ENCODE assay signal across 13 cellular contexts in genomic region chr7:129877146-129877792, GRCh38.
A peak's percentile ranks its signal among the peaks of the same experiment; 100 is the strongest.
DNase-seq lines count a peak whose midpoint lies in the region; ATAC-seq and TF ChIP-seq lines count a peak whose summit lies in the region.
"Had no signal": no experiment of that assay in that cellular context is flagged by ENCODE, and none has a peak within 500 bp of the region (broad histone marks: within the 10 kb centered on the region; RNA-seq: fewer than 3 reads in every experiment).

No MANE protein-coding gene starts in this region.

- no peaks in the 10 kb centered on the region for H3K9me3 Mint-ChIP-seq in activated T-cell treated with anti-CD3 and anti-CD28 coated beads, Interleukin-2, amount 50 U/mL, for 24 hours
- H3K9me3 Mint-ChIP-seq: T-helper 1 cell treated with Interleukin-12 subunit alpha and Interleukin-12 subunit beta and Interleukin-4 antibody, amounts not matched to agents 30 μg/mL and 1 μg/mL, for 36 hours had no signal

- H4K20me1 ChIP-seq in hepatocyte (ENCODE audit: insufficient read depth, poor library complexity, severe bottlenecking): peaks cover 7% of the 10 kb centered on the region

- H3K4me3 Mint-ChIP-seq in activated T-cell treated with anti-CD3 and anti-CD28 coated beads, Interleukin-2, amount 50 U/mL, for 24 hours: no peak overlapping the region
- H3K4me3 Mint-ChIP-seq: activated CD8-positive, alpha-beta memory T cell treated with anti-CD3 and anti-CD28 coated beads, Interleukin-2, amount 10 ng/mL, durations not matched to agents 7 days and 5 days; T-helper 1 cell treated with Interleukin-12 subunit alpha and Interleukin-12 subunit beta and Interleukin-4 antibody, amounts not matched to agents 30 μg/mL and 1 μg/mL, for 36 hours had no signal

- no peak for DNase-seq in activated T-cell treated with anti-CD3 and anti-CD28 coated beads, Interleukin-2, amount 50 U/mL, for 24 hours
- no peak for DNase-seq in activated T-cell treated with anti-CD3 and anti-CD28 coated beads, Interleukin-2, amount 50 U/mL, for 1 hour
- DNase-seq in adrenal gland (peak in 1 of 7 donors; percentile 54), hepatocyte (ENCODE audit: low spot score) (no peak), transverse colon (no peak), NCI-H146 (lab: John Stamatoyannopoulos, UW) (no peak), globus pallidus (ENCODE audit: low spot score) (no peak)
- DNase-seq: activated CD8-positive, alpha-beta memory T cell treated with anti-CD3 and anti-CD28 coated beads, Interleukin-2, amount 10 ng/mL, durations not matched to agents 7 days and 5 days; heart right ventricle; NCI-H748 treated with DMSO at 0.1 percent for 48 hours had no signal

- in situ Hi-C loops in transverse colon (cut with MboI; ENCODE audit: low pct_ligation_motif_present in 1 of 4, low pct_unique_long_range_greater_than_20kb in 1 of 4, low sequenced_read_pairs in 3 of 4): no loop called here

- no peaks in the 10 kb centered on the region for H3K9me3 ChIP-seq in adrenal gland (replicated peaks in 1 of 3)
- no peaks in the 10 kb centered on the region for H3K9me3 ChIP-seq in hepatocyte (ENCODE audit: low read depth)
- no peaks in the 10 kb centered on the region for H3K9me3 ChIP-seq in transverse colon
- H3K9me3 ChIP-seq: HAP-1, heart right ventricle had no signal

- no peaks in the 10 kb centered on the region for H3K9me2 ChIP-seq in hepatocyte (replicated peaks; ENCODE audit: insufficient read depth)

- no peak for TF ChIP-seq CTCF in adrenal gland (IDR thresholded peaks at IDR 0.05)
- no peak for TF ChIP-seq CTCF in hepatocyte (IDR thresholded peaks at IDR 0.05; ENCODE audit: poor library complexity)
- TF ChIP-seq CTCF in transverse colon (IDR thresholded peaks at IDR 0.05): no peak

- H3K4me1 Mint-ChIP-seq in activated T-cell treated with anti-CD3 and anti-CD28 coated beads, Interleukin-2, amount 50 U/mL, for 24 hours (ENCODE audit: low read depth): peaks cover 52% of the 10 kb centered on the region

- 55 to 65% (median 59%) methylated on average over 3 of the region's 3 CpGs for WGBS in adrenal gland, 4 donors
- WGBS in hepatocyte (ENCODE audit: low lambda C conversion rate, missing lambda C conversion rate): 89% methylated on average over 3 of the region's 3 CpGs
- WGBS in transverse colon (ENCODE audit: low coverage in 1 of 2), 2 donors: 84 to 88% methylated on average over 3 of the region's 3 CpGs

- no peak for TF ChIP-seq EP300 in transverse colon (IDR thresholded peaks at IDR 0.05; ENCODE audit: low read depth)

- intact Hi-C loops in adrenal gland (cut with DNase I) (no loop called here), transverse colon (cut with DNase I; ENCODE audit: low total_unique reads) (no loop called here)

- TF ChIP-seq POLR2A in adrenal gland (IDR thresholded peaks at IDR 0.05) (no peak), transverse colon (IDR thresholded peaks at IDR 0.05) (no peak)

- H3K27me3 Mint-ChIP-seq in activated T-cell treated with anti-CD3 and anti-CD28 coated beads, Interleukin-2, amount 50 U/mL, for 24 hours: no peaks in the 10 kb centered on the region
- H3K27me3 Mint-ChIP-seq: activated CD8-positive, alpha-beta memory T cell treated with anti-CD3 and anti-CD28 coated beads, Interleukin-2, amount 10 ng/mL, durations not matched to agents 7 days and 5 days had no signal

- H3K36me3 ChIP-seq in adrenal gland (replicated peaks in 1 of 2) (peaks cover 0 to 19% of the 10 kb centered on the region in 2 donors), hepatocyte (replicated peaks; ENCODE audit: insufficient read depth, low read depth) (no peaks in the 10 kb centered on the region), transverse colon (peaks cover 0 to 10% (median 2%) of the 10 kb centered on the region in 4 donors)
- H3K36me3 ChIP-seq: HAP-1 had no signal

- peaks cover 25 to 58% of the 10 kb centered on the region in 2 donors for H3K4me1 ChIP-seq in adrenal gland (replicated peaks in 1 of 2)
- peaks cover 6% of the 10 kb centered on the region for H3K4me1 ChIP-seq in hepatocyte (ENCODE audit: insufficient read depth)
- H3K4me1 ChIP-seq in transverse colon: peaks cover 0 to 29% (median 12%) of the 10 kb centered on the region in 4 donors

- peaks cover 75% of the 10 kb centered on the region for H3K79me2 ChIP-seq in hepatocyte

- H3K27me3 ChIP-seq in adrenal gland: no peaks in the 10 kb centered on the region
- H3K27me3 ChIP-seq in hepatocyte: no peaks in the 10 kb centered on the region
- no peaks in the 10 kb centered on the region for H3K27me3 ChIP-seq in transverse colon
- H3K27me3 ChIP-seq: heart right ventricle had no signal

- peak overlapping the region; percentile 5 for H3K4me2 ChIP-seq in hepatocyte

- H3K27ac ChIP-seq in adrenal gland: peak overlapping the region in 3 of 5 donors; percentile 17 to 53 (median 51)
- H3K27ac ChIP-seq in hepatocyte: peak overlapping the region; percentile 0
- H3K27ac ChIP-seq in transverse colon: peak overlapping the region in 3 of 4 donors; percentile 3 to 15 (median 3)

- H3K27ac Mint-ChIP-seq in activated T-cell treated with anti-CD3 and anti-CD28 coated beads, Interleukin-2, amount 50 U/mL, for 24 hours: peak overlapping the region; percentile 32
- H3K27ac Mint-ChIP-seq: activated CD8-positive, alpha-beta memory T cell treated with anti-CD3 and anti-CD28 coated beads, Interleukin-2, amount 10 ng/mL, durations not matched to agents 7 days and 5 days; T-helper 1 cell treated with Interleukin-12 subunit alpha and Interleukin-12 subunit beta and Interleukin-4 antibody, amounts not matched to agents 30 μg/mL and 1 μg/mL, for 36 hours had no signal

- no peak overlapping the region for H2AFZ ChIP-seq in hepatocyte

- ATAC-seq in GM21381 (IDR thresholded peaks at IDR 0.05; ENCODE audit: unreplicated experiment): no peak
- ATAC-seq: activated CD8-positive, alpha-beta memory T cell treated with anti-CD3 and anti-CD28 coated beads, Interleukin-2, amount 10 ng/mL, durations not matched to agents 7 days and 5 days had no signal

- H3K4me3 ChIP-seq in adrenal gland (peak overlapping the region in 1 of 4 donors; percentile 3), hepatocyte (no peak overlapping the region), transverse colon (no peak overlapping the region)
- H3K4me3 ChIP-seq: HAP-1, heart right ventricle had no signal

- peaks cover 34% of the 10 kb centered on the region for H3K36me3 Mint-ChIP-seq in activated T-cell treated with anti-CD3 and anti-CD28 coated beads, Interleukin-2, amount 50 U/mL, for 24 hours (ENCODE audit: low read depth)

Comparison
In these comparisons a context has a peak if more than half of its experiments do, and no peak if none do; other contexts are left out.
1. H3K27ac ChIP-seq: peak in every context shown above with its lines; median percentile 51 in adrenal gland; 3 in transverse colon; 0 in hepatocyte.